In genomic region chr12:107645630-107646333, GRCh38 we compare ENCODE assay signal across 13 cellular contexts. TPM values are rescaled to one million over a fixed set of nuclear protein-coding genes. Genes with fewer than 3 reads are reported as not detected.
A peak's percentile ranks its signal among the peaks of the same experiment; 100 is the strongest.
DNase-seq lines count a peak whose midpoint lies in the region; ATAC-seq and TF ChIP-seq lines count a peak whose summit lies in the region.
"Had no signal": no experiment of that assay in that cellular context is flagged by ENCODE, and none has a peak within 500 bp of the region (broad histone marks: within the 10 kb centered on the region; RNA-seq: fewer than 3 reads in every experiment).

No MANE protein-coding gene starts in this region.

- 32% methylated on average over 27 of the region's 27 CpGs for WGBS in right cardiac atrium
- 27% methylated on average over 24 of the region's 27 CpGs for WGBS in prostate gland

- H3K27me3 ChIP-seq in HUES6 (ENCODE audit: control insufficient read depth, insufficient read depth, low read length) (no peaks in the 10 kb centered on the region), NT2/D1 (ENCODE audit: insufficient read depth, insufficient read length) (no peaks in the 10 kb centered on the region), right cardiac atrium (ENCODE audit: control insufficient read depth, insufficient read depth) (no peaks in the 10 kb centered on the region), prostate gland (replicated peaks; ENCODE audit: insufficient read depth) (no peaks in the 10 kb centered on the region)

- ATAC-seq in right cardiac atrium (peak in 1 of 2 donors; percentile 32), HG03571 (IDR thresholded peaks at IDR 0.05; ENCODE audit: unreplicated experiment) (no peak), GM19324 (IDR thresholded peaks at IDR 0.05; ENCODE audit: low FRiP score, unreplicated experiment) (no peak)
- ATAC-seq: T-cell had no signal

- peaks cover 17% of the 10 kb centered on the region for H3K4me1 ChIP-seq in HUES6 (ENCODE audit: control insufficient read depth, insufficient read depth, low read length)
- H3K4me1 ChIP-seq in NT2/D1 (ENCODE audit: insufficient read depth, insufficient read length), result peaks cover 20% of the 10 kb centered on the region
- no peaks in the 10 kb centered on the region for H3K4me1 ChIP-seq in right cardiac atrium (ENCODE audit: control insufficient read depth, insufficient read depth, low read length)
- H3K4me1 ChIP-seq in prostate gland (replicated peaks), result no peaks in the 10 kb centered on the region

- no peak for TF ChIP-seq POLR2A in prostate gland (IDR thresholded peaks at IDR 0.05)

- H3K27ac ChIP-seq in HUES6 (ENCODE audit: low read depth, low read length) (peak overlapping the region; percentile 59), right cardiac atrium (ENCODE audit: low read length) (no peak overlapping the region), prostate gland (peak overlapping the region in 1 of 2 donors; percentile 16)

- intact Hi-C loops in right cardiac atrium (cut with DNase I) (no loop called here), prostate gland (cut with DNase I) (no loop called here)

- DNase-seq in NT2/D1 (ENCODE audit: low read depth, low spot score) (peak; percentile 77), right cardiac atrium (peak in 2 of 3 donors; percentile 33 to 50), renal cortical epithelial cell (ENCODE audit: low read depth) (peak; percentile 6), pons (ENCODE audit: low spot score) (no peak), prostate gland (ENCODE audit: low spot score) (no peak)
- DNase-seq: activated CD4-positive, alpha-beta T cell treated with anti-CD3 and anti-CD28 coated beads, Interleukin-2, amount 10 ng/mL, durations not matched to agents 7 days and 5 days; activated naive CD4-positive, alpha-beta T cell; effector CD4-positive, alpha-beta T cell; stimulated activated CD8-positive, alpha-beta memory T cell treated with anti-CD3 and anti-CD28 coated beads, Interleukin-4, amount 100 ng/mL, for 48 hours; T-cell had no signal

- peak overlapping the region; percentile 57 for H3K9ac ChIP-seq in HUES6 (ENCODE audit: low read length)
- H3K9ac ChIP-seq in NT2/D1 (ENCODE audit: insufficient read length, low read depth), result peak overlapping the region; percentile 66

- TF ChIP-seq CTCF in prostate gland (IDR thresholded peaks at IDR 0.05), result no peak

- H3K4me3 ChIP-seq in HUES6 (ENCODE audit: low read depth, low read length) (no peak overlapping the region), NT2/D1 (ENCODE audit: insufficient read length, low read depth) (peak overlapping the region; percentile 8), right cardiac atrium (ENCODE audit: low read length) (no peak overlapping the region), prostate gland (no peak overlapping the region)

- H3K36me3 ChIP-seq in HUES6 (ENCODE audit: control insufficient read depth, insufficient read depth, low read length) (no peaks in the 10 kb centered on the region), NT2/D1 (ENCODE audit: insufficient read depth, insufficient read length, low read length) (no peaks in the 10 kb centered on the region), prostate gland (no peaks in the 10 kb centered on the region)

- H3K9me3 ChIP-seq in HUES6 (ENCODE audit: control insufficient read depth, insufficient read depth, low read depth, low read length), result no peaks in the 10 kb centered on the region
- no peaks in the 10 kb centered on the region for H3K9me3 ChIP-seq in NT2/D1 (ENCODE audit: insufficient read depth, low read length)
- H3K9me3 ChIP-seq in right cardiac atrium (ENCODE audit: control insufficient read depth, low read length), result no peaks in the 10 kb centered on the region
- no peaks in the 10 kb centered on the region for H3K9me3 ChIP-seq in prostate gland

RNA-seq across cellular contexts. Expression of gene PWP1, which starts 39.8 kb away (rescaled TPM):
- total RNA-seq in right cardiac atrium (10 to 100 TPM; 11.4 to 14.7 (median 13.3) TPM), renal cortical epithelial cell (117 and 151 TPM in 2 replicates), prostate gland (10 to 100 TPM; 49.1 to 55.2 TPM)
- 11.9 TPM for polyA plus RNA-seq in right cardiac atrium

Comparison
In these comparisons a context has a peak if more than half of its experiments do, and no peak if none do; other contexts are left out.
1. DNase-seq: peak in NT2/D1 (single experiment), right cardiac atrium (2 of 3) and renal cortical epithelial cell (single experiment); none in pons (single experiment) and prostate gland (single experiment).